Comparison of ENCODE assay signal across 36 cellular contexts in the genomic region with DNA sequence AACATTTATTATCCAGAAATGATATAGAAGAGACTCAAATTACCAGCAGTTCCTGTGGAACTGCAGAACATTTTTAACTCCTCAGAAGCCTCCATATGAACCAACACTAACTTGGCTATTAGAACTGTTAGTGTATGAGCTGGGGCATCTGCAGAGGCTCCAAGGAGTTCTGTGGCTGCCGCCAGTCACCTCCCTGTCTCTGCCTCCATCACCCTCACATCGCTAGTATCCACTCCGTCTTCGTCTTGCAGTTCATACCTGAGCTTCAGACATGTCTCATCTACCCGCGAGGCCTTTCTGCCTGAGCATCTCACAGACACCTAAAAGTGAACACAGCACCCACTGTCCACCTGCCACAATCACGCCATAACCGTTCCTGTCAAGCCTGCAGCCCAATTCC.
"Had no signal": no experiment of that assay in that cellular context is flagged by ENCODE, and none has a peak within 500 bp of the region (broad histone marks: within the 10 kb centered on the region; RNA-seq: fewer than 3 reads in every experiment).

No MANE protein-coding gene starts in this region.

- H3K27me3 Mint-ChIP-seq: activated CD4-positive, alpha-beta T cell treated with anti-CD3 and anti-CD28 coated beads, Interleukin-2, amount 10 ng/mL, durations not matched to agents 24 days and 14 days; activated naive CD8-positive, alpha-beta T cell treated with anti-CD3 and anti-CD28 coated beads for 36 hours had no signal

- H3K9me3 ChIP-seq: adrenal gland had no signal

- ATAC-seq: activated CD4-positive, CD25-positive, alpha-beta regulatory T cell treated with anti-CD3 and anti-CD28 coated beads, Interleukin-2, amount 50 U/mL, for 24 hours; activated CD8-positive, alpha-beta T cell treated with anti-CD3 and anti-CD28 coated beads for 36 hours; activated naive CD4-positive, alpha-beta T cell treated with anti-CD3 and anti-CD28 coated beads, Interleukin-2, amount 50 U/mL, for 72 hours; activated T-cell treated with anti-CD3 and anti-CD28 coated beads, Interleukin-2, amount 50 U/mL, for 4 hours; activated T-cell treated with anti-CD3 and anti-CD28 coated beads, Interleukin-2, amount 50 U/mL, for 72 hours; activated T-helper 17 cell treated with anti-CD3 and anti-CD28 coated beads, Interleukin-2, amount 50 U/mL, for 72 hours; body of pancreas had no signal

- H3K4me3 ChIP-seq: adrenal gland, body of pancreas, breast epithelium had no signal

- H3K4me3 Mint-ChIP-seq: activated B cell treated with CpG ODN at 0.5 μM for 24 hours; activated CD4-positive, alpha-beta memory T cell treated with anti-CD3 and anti-CD28 coated beads for 36 hours; activated CD4-positive, alpha-beta T cell treated with anti-CD3 and anti-CD28 coated beads, Interleukin-2, amount 10 ng/mL, durations not matched to agents 24 days and 14 days; activated CD8-positive, alpha-beta T cell treated with anti-CD3 and anti-CD28 coated beads for 36 hours; activated naive CD4-positive, alpha-beta T cell treated with anti-CD3 and anti-CD28 coated beads, Interleukin-2, amount 10 ng/mL, durations not matched to agents 7 days and 5 days; activated naive CD8-positive, alpha-beta T cell treated with anti-CD3 and anti-CD28 coated beads for 36 hours; activated T-cell treated with anti-CD3 and anti-CD28 coated beads, Interleukin-2, amount 50 U/mL, for 4 hours; activated T-cell treated with anti-CD3 and anti-CD28 coated beads, Interleukin-2, amount 50 U/mL, for 72 hours; activated T-helper 1 cell treated with anti-CD3 and anti-CD28 coated beads, Interleukin-12 subunit alpha, Interleukin-12 subunit beta, Interleukin-2, Interleukin-4 antibody, amounts not matched to agents 30 ng/mL and 10 ng/mL and 1 ng/mL, durations not matched to agents 14 hours and 24 hours and 36 hours; activated T-helper 17 cell treated with anti-CD3 and anti-CD28 coated beads, Interleukin-2, amount 50 U/mL, for 72 hours; T-helper 1 cell treated with Interleukin-12 subunit alpha and Interleukin-12 subunit beta and Interleukin-4 antibody, amounts not matched to agents 30 μg/mL and 1 μg/mL, for 36 hours; T-helper 2 cell treated with Interferon-gamma antibody and Interleukin-4, amounts not matched to agents 5 μg/mL and 100 μg/mL, for 36 hours had no signal

- H3K27ac ChIP-seq: adrenal gland, body of pancreas, brain microvascular endothelial cell, breast epithelium, VCaP had no signal

- H3K36me3 Mint-ChIP-seq: activated naive CD4-positive, alpha-beta T cell treated with anti-CD3 and anti-CD28 coated beads, Interleukin-2, amount 10 ng/mL, durations not matched to agents 7 days and 5 days; activated naive CD8-positive, alpha-beta T cell treated with anti-CD3 and anti-CD28 coated beads for 36 hours had no signal

- H3K4me1 ChIP-seq: adrenal gland, body of pancreas, breast epithelium had no signal

- H3K27ac Mint-ChIP-seq: activated B cell treated with CpG ODN at 0.5 μM for 24 hours; activated CD4-positive, alpha-beta memory T cell treated with anti-CD3 and anti-CD28 coated beads for 36 hours; activated CD4-positive, alpha-beta T cell treated with anti-CD3 and anti-CD28 coated beads, Interleukin-2, amount 10 ng/mL, durations not matched to agents 24 days and 14 days; activated CD8-positive, alpha-beta T cell treated with anti-CD3 and anti-CD28 coated beads for 36 hours; activated naive CD4-positive, alpha-beta T cell treated with anti-CD3 and anti-CD28 coated beads, Interleukin-2, amount 10 ng/mL, durations not matched to agents 7 days and 5 days; activated naive CD4-positive, alpha-beta T cell treated with anti-CD3 and anti-CD28 coated beads, Interleukin-2, amount 50 U/mL, for 72 hours; activated naive CD8-positive, alpha-beta T cell treated with anti-CD3 and anti-CD28 coated beads for 36 hours; activated T-cell treated with anti-CD3 and anti-CD28 coated beads, Interleukin-2, amount 50 U/mL, for 72 hours; activated T-helper 1 cell treated with anti-CD3 and anti-CD28 coated beads, Interleukin-12 subunit alpha, Interleukin-12 subunit beta, Interleukin-2, Interleukin-4 antibody, amounts not matched to agents 30 ng/mL and 10 ng/mL and 1 ng/mL, durations not matched to agents 14 hours and 24 hours and 36 hours; activated T-helper 17 cell treated with anti-CD3 and anti-CD28 coated beads, Interleukin-2, amount 50 U/mL, for 72 hours; T-helper 1 cell treated with Interleukin-12 subunit alpha and Interleukin-12 subunit beta and Interleukin-4 antibody, amounts not matched to agents 30 μg/mL and 1 μg/mL, for 36 hours; T-helper 2 cell treated with Interferon-gamma antibody and Interleukin-4, amounts not matched to agents 5 μg/mL and 100 μg/mL, for 36 hours had no signal

- DNase-seq: activated B cell treated with CpG ODN at 0.5 μM for 24 hours; activated CD4-positive, alpha-beta memory T cell treated with anti-CD3 and anti-CD28 coated beads for 36 hours; activated CD4-positive, alpha-beta T cell treated with anti-CD3 and anti-CD28 coated beads for 1 hour; activated CD4-positive, alpha-beta T cell treated with anti-CD3 and anti-CD28 coated beads for 4 hours; activated CD4-positive, alpha-beta T cell treated with anti-CD3 and anti-CD28 coated beads, Interleukin-2, amount 10 ng/mL, durations not matched to agents 24 days and 14 days; activated CD4-positive, alpha-beta T cell treated with anti-CD3 and anti-CD28 coated beads, Interleukin-2, amount 50 U/mL, for 1 hour; activated CD4-positive, alpha-beta T cell treated with anti-CD3 and anti-CD28 coated beads, Interleukin-2, amount 50 U/mL, for 4 hours; activated CD8-positive, alpha-beta memory T cell treated with anti-CD3 and anti-CD28 coated beads, Interleukin-2, amount 50 U/mL, for 4 hours; activated CD8-positive, alpha-beta T cell treated with anti-CD3 and anti-CD28 coated beads for 36 hours; activated effector memory CD4-positive, alpha-beta T cell treated with anti-CD3 and anti-CD28 coated beads, Interleukin-2, amount 50 U/mL, for 16 hours; activated gamma-delta T cell treated with Interleukin-2 at 50 U/mL for 16 hours; activated naive CD4-positive, alpha-beta T cell; activated naive CD4-positive, alpha-beta T cell treated with anti-CD3 and anti-CD28 coated beads, Interleukin-2, amount 10 ng/mL, durations not matched to agents 7 days and 5 days; activated naive CD8-positive, alpha-beta T cell treated with anti-CD3 and anti-CD28 coated beads for 36 hours; activated T-cell treated with anti-CD3 and anti-CD28 coated beads for 4 hours; activated T-cell treated with anti-CD3 and anti-CD28 coated beads, Interleukin-2, amount 50 U/mL, for 1 hour; activated T-cell treated with anti-CD3 and anti-CD28 coated beads, Interleukin-2, amount 50 U/mL, for 4 hours; activated T-cell treated with anti-CD3 and anti-CD28 coated beads, Interleukin-2, amount 50 U/mL, for 72 hours; adrenal gland; amniotic stem cell; aorta; body of pancreas; brain microvascular endothelial cell; central memory CD4-positive, alpha-beta T cell; SW 1271; T-helper 1 cell; T-helper 2 cell; T-helper 9 cell had no signal

- H3K27me3 ChIP-seq: adrenal gland, body of pancreas, brain microvascular endothelial cell, breast epithelium had no signal

- H3K4me1 Mint-ChIP-seq: activated B cell treated with CpG ODN at 0.5 μM for 24 hours; activated naive CD8-positive, alpha-beta T cell treated with anti-CD3 and anti-CD28 coated beads for 36 hours had no signal

- H3K36me3 ChIP-seq: adrenal gland, brain microvascular endothelial cell, breast epithelium had no signal
